ENCODE assay signal across 29 cellular contexts in genomic region chr13:32454886-32455593, GRCh38.
"Had no signal": no experiment of that assay in that cellular context is flagged by ENCODE, and none has a peak within 500 bp of the region (broad histone marks: within the 10 kb centered on the region; RNA-seq: fewer than 3 reads in every experiment).

No MANE protein-coding gene starts in this region.

- H3K27ac Mint-ChIP-seq: activated B cell treated with CpG ODN at 0.5 μM for 24 hours; activated naive CD8-positive, alpha-beta T cell; activated T-helper 2 cell treated with anti-CD3 and anti-CD28 coated beads, Interferon-gamma antibody, Interleukin-2, Interleukin-4, amounts not matched to agents 10 μg/mL and 5 μg/mL and 100 μg/mL, durations not matched to agents 14 hours and 24 hours and 36 hours; naive B cell; progenitor cell of endocrine pancreas; stimulated activated naive CD8-positive, alpha-beta T cell treated with anti-CD3 and anti-CD28 coated beads, Interleukin-15, Interleukin-2, amounts not matched to agents 100 ng/mL and 50 ng/mL, for 24 hours had no signal

- H3K4me1 ChIP-seq: adrenal gland, lower lobe of right lung, tibial artery had no signal

- H3K27ac ChIP-seq: adrenal gland, lower lobe of right lung, skin epidermis, tibial artery had no signal

- DNase-seq: activated B cell treated with CpG ODN at 0.5 μM for 24 hours; activated CD4-positive, alpha-beta T cell treated with anti-CD3 and anti-CD28 coated beads for 4 hours; activated CD4-positive, alpha-beta T cell treated with anti-CD3 and anti-CD28 coated beads, Interleukin-2, amount 50 U/mL, for 48 hours; activated CD8-positive, alpha-beta memory T cell treated with anti-CD3 and anti-CD28 coated beads, Interleukin-2, amount 50 U/mL, for 48 hours; activated naive CD4-positive, alpha-beta T cell; activated T-cell treated with anti-CD3 and anti-CD28 coated beads, Interleukin-2, amount 50 U/mL, for 4 hours; adrenal gland; effector memory CD4-positive, alpha-beta T cell; left colon; lower lobe of right lung; mesendoderm; mucosa of descending colon; naive B cell; stimulated activated CD4-positive, alpha-beta T cell treated with anti-CD3 and anti-CD28 coated beads, Interleukin-1b, Interleukin-23, amount 100 ng/mL, for 48 hours; substantia nigra; T-helper 9 cell; tibial artery had no signal

- H3K4me3 ChIP-seq: adrenal gland, lower lobe of right lung, mucosa of descending colon, skin epidermis, tibial artery had no signal

- H3K4me1 Mint-ChIP-seq: activated B cell treated with CpG ODN at 0.5 μM for 24 hours, neural crest cell had no signal

- H3K27me3 Mint-ChIP-seq: activated B cell treated with CpG ODN at 0.5 μM for 24 hours; activated naive CD8-positive, alpha-beta T cell; central memory CD8-positive, alpha-beta T cell; naive B cell; progenitor cell of endocrine pancreas; stimulated activated naive CD8-positive, alpha-beta T cell treated with anti-CD3 and anti-CD28 coated beads, Interleukin-15, Interleukin-2, amounts not matched to agents 100 ng/mL and 50 ng/mL, for 24 hours had no signal

- H3K4me3 Mint-ChIP-seq: activated B cell treated with CpG ODN at 0.5 μM for 24 hours; activated naive CD8-positive, alpha-beta T cell; activated T-cell treated with anti-CD3 and anti-CD28 coated beads, Interleukin-2, amount 50 U/mL, for 4 hours; central memory CD8-positive, alpha-beta T cell; neural crest cell; stimulated activated naive CD8-positive, alpha-beta T cell treated with anti-CD3 and anti-CD28 coated beads, Interleukin-15, Interleukin-2, amounts not matched to agents 100 ng/mL and 50 ng/mL, for 24 hours had no signal

- ATAC-seq: activated T-cell treated with anti-CD3 and anti-CD28 coated beads, Interleukin-2, amount 50 U/mL, for 4 hours; left colon; mucosa of descending colon had no signal

- FAIRE-seq: astrocyte, colon, frontal cortex, keratinocyte, urothelium cell line had no signal

- H3K27me3 ChIP-seq: adrenal gland, tibial artery had no signal

- H3K36me3 ChIP-seq: adrenal gland, lower lobe of right lung had no signal
